In the genomic region with DNA sequence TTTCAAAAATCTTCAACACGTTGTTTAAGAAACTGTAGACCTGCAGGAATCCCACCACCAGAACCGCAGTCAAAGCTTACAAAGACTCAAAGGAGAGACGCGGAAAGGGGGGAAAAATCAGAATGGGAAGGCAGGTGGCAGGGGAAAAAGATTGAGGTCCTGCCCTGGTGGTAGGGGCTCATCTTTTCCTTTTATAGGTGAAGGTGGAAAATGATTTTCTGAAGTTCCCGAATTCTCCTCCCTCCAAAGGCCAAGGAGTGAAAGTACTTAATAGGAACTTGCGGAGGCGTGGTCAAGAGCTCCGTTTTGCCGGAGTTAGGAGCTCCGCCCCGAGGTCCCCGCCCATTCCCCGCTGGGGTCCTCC, we compare ENCODE assay signal across 1 cellular context.
A peak's percentile ranks its signal among the peaks of the same experiment; 100 is the strongest.
TF ChIP-seq lines count a peak whose summit lies in the region.

No MANE protein-coding gene starts in this region.

TF ChIP-seq in HepG2, 621 proteins besides CTCF, POLR2A, EP300 and RAD21:
- TF ChIP-seq MAZ (IDR thresholded peaks at IDR 0.05; ENCODE audit: borderline replicate concordance, low read depth, low read length) (no peak), MAZ (CRISPR knock-in tag; IDR thresholded peaks at IDR 0.05; ENCODE audit: low read depth) (no peak), ZSCAN29 (CRISPR knock-in tag; conservative IDR thresholded peaks at IDR 0.05) (no peak), CBX2 (IDR thresholded peaks at IDR 0.05; ENCODE audit: low read depth, low read length) (no peak), CBX2 (CRISPR knock-in tag; IDR thresholded peaks at IDR 0.05; ENCODE audit: low read depth) (0 out of 2 replicates have a peak, but pooled peaks have one; percentile 37), ZNF589 (CRISPR knock-in tag; conservative IDR thresholded peaks at IDR 0.05) (no peak), ZNF563 (CRISPR knock-in tag; IDR thresholded peaks at IDR 0.05) (no peak), RBFOX2 (IDR thresholded peaks at IDR 0.05; ENCODE audit: low read depth, low read length) (no peak), ZFP90 (CRISPR knock-in tag; IDR thresholded peaks at IDR 0.05; ENCODE audit: borderline replicate concordance) (no peak), ATF7-NPFF (CRISPR knock-in tag; IDR thresholded peaks at IDR 0.05; ENCODE audit: low read depth) (0 out of 2 replicates have a peak, but pooled peaks have one; percentile 20), ZNF562 (CRISPR knock-in tag; IDR thresholded peaks at IDR 0.05; ENCODE audit: borderline replicate concordance) (no peak), ZFX (CRISPR knock-in tag; IDR thresholded peaks at IDR 0.05; ENCODE audit: low read depth) (no peak), ZNF839 (CRISPR knock-in tag; IDR thresholded peaks at IDR 0.05; ENCODE audit: borderline replicate concordance) (no peak), GATA4 (IDR thresholded peaks at IDR 0.05; ENCODE audit: borderline replicate concordance, low read depth) (0 out of 2 replicates have a peak, but pooled peaks have one; percentile 15), SAP130 (CRISPR knock-in tag; IDR thresholded peaks at IDR 0.05; ENCODE audit: low read depth) (no peak), ZNF101 (CRISPR knock-in tag; IDR thresholded peaks at IDR 0.05; ENCODE audit: borderline replicate concordance, low read depth) (no peak), RAD51 (IDR thresholded peaks at IDR 0.05; ENCODE audit: borderline replicate concordance) (no peak), ZNF552 (CRISPR knock-in tag; IDR thresholded peaks at IDR 0.05; ENCODE audit: borderline replicate concordance) (no peak), SIX1 (CRISPR knock-in tag; IDR thresholded peaks at IDR 0.05; ENCODE audit: borderline replicate concordance) (no peak), HMG20A (CRISPR knock-in tag; IDR thresholded peaks at IDR 0.05; ENCODE audit: borderline replicate concordance) (no peak), HOXA3 (CRISPR knock-in tag; IDR thresholded peaks at IDR 0.05) (no peak), MXI1 (IDR thresholded peaks at IDR 0.05; ENCODE audit: borderline replicate concordance, low read depth, low read length) (peak; percentile 76; the same call in 1 of the 3 replicates), NR1H2 (CRISPR knock-in tag; IDR thresholded peaks at IDR 0.05; ENCODE audit: borderline replicate concordance, low read depth) (no peak), ZNF878 (CRISPR knock-in tag; IDR thresholded peaks at IDR 0.05) (no peak), ZFP41 (CRISPR knock-in tag; IDR thresholded peaks at IDR 0.05; ENCODE audit: borderline replicate concordance) (no peak), HDAC2 (CRISPR knock-in tag; IDR thresholded peaks at IDR 0.05) (no peak), XRCC5 (optimal IDR thresholded peaks at IDR 0.05; ENCODE audit: low read length) (peak; percentile 17), KLF13 (CRISPR knock-in tag; IDR thresholded peaks at IDR 0.05) (no peak), MTA3 (CRISPR knock-in tag; IDR thresholded peaks at IDR 0.05) (no peak), RXRA (CRISPR knock-in tag; IDR thresholded peaks at IDR 0.05) (no peak), MED1 (CRISPR knock-in tag; IDR thresholded peaks at IDR 0.05) (no peak), KDM3A (CRISPR knock-in tag; IDR thresholded peaks at IDR 0.05; ENCODE audit: low read depth) (no peak), SP4 (CRISPR knock-in tag; IDR thresholded peaks at IDR 0.05) (no peak), HOXA9 (CRISPR knock-in tag; IDR thresholded peaks at IDR 0.05; ENCODE audit: borderline replicate concordance) (no peak), SNRNP70 (IDR thresholded peaks at IDR 0.05; ENCODE audit: low read depth, low read length) (no peak)
- TF ChIP-seq, protein P1, sequence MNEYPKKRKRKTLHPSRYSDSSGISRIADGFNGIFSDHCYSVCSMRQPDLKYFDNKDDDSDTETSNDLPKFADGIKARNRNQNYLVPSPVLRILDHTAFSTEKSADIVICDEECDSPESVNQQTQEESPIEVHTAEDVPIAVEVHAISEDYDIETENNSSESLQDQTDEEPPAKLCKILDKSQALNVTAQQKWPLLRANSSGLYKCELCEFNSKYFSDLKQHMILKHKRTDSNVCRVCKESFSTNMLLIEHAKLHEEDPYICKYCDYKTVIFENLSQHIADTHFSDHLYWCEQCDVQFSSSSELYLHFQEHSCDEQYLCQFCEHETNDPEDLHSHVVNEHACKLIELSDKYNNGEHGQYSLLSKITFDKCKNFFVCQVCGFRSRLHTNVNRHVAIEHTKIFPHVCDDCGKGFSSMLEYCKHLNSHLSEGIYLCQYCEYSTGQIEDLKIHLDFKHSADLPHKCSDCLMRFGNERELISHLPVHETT (CRISPR knock-in tag; conservative IDR thresholded peaks at IDR 0.05): no peak
- TF ChIP-seq, protein P2, sequence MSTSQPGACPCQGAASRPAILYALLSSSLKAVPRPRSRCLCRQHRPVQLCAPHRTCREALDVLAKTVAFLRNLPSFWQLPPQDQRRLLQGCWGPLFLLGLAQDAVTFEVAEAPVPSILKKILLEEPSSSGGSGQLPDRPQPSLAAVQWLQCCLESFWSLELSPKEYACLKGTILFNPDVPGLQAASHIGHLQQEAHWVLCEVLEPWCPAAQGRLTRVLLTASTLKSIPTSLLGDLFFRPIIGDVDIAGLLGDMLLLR (CRISPR knock-in tag; IDR thresholded peaks at IDR 0.05): no peak
- TF ChIP-seq, protein P3, sequence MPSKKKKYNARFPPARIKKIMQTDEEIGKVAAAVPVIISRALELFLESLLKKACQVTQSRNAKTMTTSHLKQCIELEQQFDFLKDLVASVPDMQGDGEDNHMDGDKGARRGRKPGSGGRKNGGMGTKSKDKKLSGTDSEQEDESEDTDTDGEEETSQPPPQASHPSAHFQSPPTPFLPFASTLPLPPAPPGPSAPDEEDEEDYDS (CRISPR knock-in tag; IDR thresholded peaks at IDR 0.05): peak; percentile 50; the same call in 1 of the 2 replicates
- TF ChIP-seq, protein P4, sequence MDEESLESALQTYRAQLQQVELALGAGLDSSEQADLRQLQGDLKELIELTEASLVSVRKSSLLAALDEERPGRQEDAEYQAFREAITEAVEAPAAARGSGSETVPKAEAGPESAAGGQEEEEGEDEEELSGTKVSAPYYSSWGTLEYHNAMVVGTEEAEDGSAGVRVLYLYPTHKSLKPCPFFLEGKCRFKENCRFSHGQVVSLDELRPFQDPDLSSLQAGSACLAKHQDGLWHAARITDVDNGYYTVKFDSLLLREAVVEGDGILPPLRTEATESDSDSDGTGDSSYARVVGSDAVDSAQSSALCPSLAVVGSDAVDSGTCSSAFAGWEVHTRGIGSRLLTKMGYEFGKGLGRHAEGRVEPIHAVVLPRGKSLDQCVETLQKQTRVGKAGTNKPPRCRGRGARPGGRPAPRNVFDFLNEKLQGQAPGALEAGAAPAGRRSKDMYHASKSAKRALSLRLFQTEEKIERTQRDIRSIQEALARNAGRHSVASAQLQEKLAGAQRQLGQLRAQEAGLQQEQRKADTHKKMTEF (CRISPR knock-in tag; IDR thresholded peaks at IDR 0.05): no peak
- TF ChIP-seq, protein P5, sequence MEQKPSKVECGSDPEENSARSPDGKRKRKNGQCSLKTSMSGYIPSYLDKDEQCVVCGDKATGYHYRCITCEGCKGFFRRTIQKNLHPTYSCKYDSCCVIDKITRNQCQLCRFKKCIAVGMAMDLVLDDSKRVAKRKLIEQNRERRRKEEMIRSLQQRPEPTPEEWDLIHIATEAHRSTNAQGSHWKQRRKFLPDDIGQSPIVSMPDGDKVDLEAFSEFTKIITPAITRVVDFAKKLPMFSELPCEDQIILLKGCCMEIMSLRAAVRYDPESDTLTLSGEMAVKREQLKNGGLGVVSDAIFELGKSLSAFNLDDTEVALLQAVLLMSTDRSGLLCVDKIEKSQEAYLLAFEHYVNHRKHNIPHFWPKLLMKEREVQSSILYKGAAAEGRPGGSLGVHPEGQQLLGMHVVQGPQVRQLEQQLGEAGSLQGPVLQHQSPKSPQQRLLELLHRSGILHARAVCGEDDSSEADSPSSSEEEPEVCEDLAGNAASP (CRISPR knock-in tag; IDR thresholded peaks at IDR 0.05; ENCODE audit: borderline replicate concordance): peak; percentile 27; the same call in 1 of the 2 replicates
- TF ChIP-seq, protein P6, sequence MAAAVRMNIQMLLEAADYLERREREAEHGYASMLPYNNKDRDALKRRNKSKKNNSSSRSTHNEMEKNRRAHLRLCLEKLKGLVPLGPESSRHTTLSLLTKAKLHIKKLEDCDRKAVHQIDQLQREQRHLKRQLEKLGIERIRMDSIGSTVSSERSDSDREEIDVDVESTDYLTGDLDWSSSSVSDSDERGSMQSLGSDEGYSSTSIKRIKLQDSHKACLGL (CRISPR knock-in tag; IDR thresholded peaks at IDR 0.05): no peak
- TF ChIP-seq, protein P7, sequence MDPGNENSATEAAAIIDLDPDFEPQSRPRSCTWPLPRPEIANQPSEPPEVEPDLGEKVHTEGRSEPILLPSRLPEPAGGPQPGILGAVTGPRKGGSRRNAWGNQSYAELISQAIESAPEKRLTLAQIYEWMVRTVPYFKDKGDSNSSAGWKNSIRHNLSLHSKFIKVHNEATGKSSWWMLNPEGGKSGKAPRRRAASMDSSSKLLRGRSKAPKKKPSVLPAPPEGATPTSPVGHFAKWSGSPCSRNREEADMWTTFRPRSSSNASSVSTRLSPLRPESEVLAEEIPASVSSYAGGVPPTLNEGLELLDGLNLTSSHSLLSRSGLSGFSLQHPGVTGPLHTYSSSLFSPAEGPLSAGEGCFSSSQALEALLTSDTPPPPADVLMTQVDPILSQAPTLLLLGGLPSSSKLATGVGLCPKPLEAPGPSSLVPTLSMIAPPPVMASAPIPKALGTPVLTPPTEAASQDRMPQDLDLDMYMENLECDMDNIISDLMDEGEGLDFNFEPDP (CRISPR knock-in tag; conservative IDR thresholded peaks at IDR 0.05): no peak
- TF ChIP-seq, protein P8, sequence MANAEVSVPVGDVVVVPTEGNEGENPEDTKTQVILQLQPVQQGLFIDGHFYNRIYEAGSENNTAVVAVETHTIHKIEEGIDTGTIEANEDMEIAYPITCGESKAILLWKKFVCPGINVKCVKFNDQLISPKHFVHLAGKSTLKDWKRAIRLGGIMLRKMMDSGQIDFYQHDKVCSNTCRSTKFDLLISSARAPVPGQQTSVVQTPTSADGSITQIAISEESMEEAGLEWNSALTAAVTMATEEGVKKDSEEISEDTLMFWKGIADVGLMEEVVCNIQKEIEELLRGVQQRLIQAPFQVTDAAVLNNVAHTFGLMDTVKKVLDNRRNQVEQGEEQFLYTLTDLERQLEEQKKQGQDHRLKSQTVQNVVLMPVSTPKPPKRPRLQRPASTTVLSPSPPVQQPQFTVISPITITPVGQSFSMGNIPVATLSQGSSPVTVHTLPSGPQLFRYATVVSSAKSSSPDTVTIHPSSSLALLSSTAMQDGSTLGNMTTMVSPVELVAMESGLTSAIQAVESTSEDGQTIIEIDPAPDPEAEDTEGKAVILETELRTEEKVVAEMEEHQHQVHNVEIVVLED (CRISPR knock-in tag; IDR thresholded peaks at IDR 0.05; ENCODE audit: borderline replicate concordance): no peak
- TF ChIP-seq, protein P9, sequence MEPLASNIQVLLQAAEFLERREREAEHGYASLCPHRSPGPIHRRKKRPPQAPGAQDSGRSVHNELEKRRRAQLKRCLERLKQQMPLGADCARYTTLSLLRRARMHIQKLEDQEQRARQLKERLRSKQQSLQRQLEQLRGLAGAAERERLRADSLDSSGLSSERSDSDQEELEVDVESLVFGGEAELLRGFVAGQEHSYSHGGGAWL (CRISPR knock-in tag; IDR thresholded peaks at IDR 0.05): no peak
- TF ChIP-seq, protein P10, sequence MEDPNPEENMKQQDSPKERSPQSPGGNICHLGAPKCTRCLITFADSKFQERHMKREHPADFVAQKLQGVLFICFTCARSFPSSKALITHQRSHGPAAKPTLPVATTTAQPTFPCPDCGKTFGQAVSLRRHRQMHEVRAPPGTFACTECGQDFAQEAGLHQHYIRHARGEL (CRISPR knock-in tag; IDR thresholded peaks at IDR 0.05): no peak
- TF ChIP-seq, protein P11, sequence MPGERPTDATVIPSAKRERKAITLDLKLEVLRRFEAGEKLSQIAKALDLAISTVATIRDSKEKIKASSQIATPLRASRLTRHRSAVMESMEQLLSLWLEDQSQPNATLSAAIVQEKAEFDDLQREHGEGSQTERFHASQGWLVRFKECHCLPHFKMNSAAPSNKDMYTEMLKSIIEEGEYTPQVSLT (CRISPR knock-in tag; IDR thresholded peaks at IDR 0.05; ENCODE audit: borderline replicate concordance, low read depth): no peak
- TF ChIP-seq, protein P12, sequence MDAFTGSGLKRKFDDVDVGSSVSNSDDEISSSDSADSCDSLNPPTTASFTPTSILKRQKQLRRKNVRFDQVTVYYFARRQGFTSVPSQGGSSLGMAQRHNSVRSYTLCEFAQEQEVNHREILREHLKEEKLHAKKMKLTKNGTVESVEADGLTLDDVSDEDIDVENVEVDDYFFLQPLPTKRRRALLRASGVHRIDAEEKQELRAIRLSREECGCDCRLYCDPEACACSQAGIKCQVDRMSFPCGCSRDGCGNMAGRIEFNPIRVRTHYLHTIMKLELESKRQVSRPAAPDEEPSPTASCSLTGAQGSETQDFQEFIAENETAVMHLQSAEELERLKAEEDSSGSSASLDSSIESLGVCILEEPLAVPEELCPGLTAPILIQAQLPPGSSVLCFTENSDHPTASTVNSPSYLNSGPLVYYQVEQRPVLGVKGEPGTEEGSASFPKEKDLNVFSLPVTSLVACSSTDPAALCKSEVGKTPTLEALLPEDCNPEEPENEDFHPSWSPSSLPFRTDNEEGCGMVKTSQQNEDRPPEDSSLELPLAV (CRISPR knock-in tag; conservative IDR thresholded peaks at IDR 0.05; ENCODE audit: low read depth): no peak
TF ChIP-seq in HepG2: peak in this region for 7.
